Comparison of ENCODE assay signal across 14 cellular contexts in the genomic region with DNA sequence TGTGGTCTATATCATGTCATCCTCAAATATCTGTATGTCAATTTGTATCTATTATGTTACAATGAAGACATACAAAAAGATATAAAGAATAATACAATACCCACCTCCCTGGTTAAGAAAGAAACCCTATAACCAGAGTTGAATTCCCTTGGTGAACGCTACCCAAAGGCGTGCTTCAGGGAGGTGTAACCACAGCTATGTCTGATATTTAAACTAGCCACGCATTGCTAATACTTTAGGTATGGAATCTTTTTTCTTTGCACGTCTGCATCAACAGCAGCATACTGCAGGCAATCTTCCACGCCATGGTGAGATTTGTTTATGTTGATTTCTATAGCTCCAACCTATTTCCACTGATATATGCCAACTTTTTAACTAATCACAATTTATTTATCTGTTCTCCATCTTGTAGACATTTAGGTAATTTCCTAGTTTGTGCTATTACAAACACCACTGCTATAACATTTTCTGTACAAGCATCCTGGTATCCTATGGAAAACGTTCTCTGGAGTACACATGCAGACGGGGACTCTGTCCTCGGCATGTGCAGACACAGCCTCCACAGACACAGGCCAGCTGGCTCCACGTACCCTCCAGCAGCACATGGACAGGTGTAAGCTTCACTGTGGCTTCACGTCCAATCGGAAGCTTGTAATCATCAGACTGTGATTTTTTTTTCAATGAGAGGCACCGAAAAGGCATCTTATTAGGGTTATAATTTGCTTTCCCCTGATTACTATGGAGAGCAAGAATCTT. TPM values are rescaled to one million over a fixed set of nuclear protein-coding genes. Genes with fewer than 3 reads are reported as not detected.
DNase-seq lines count a peak whose midpoint lies in the region; TF ChIP-seq lines count a peak whose summit lies in the region.
"Had no signal": no experiment of that assay in that cellular context is flagged by ENCODE, and none has a peak within 500 bp of the region (broad histone marks: within the 10 kb centered on the region; RNA-seq: fewer than 3 reads in every experiment).

No MANE protein-coding gene starts in this region.

- H3K27me3 ChIP-seq in kidney epithelial cell (ENCODE audit: control insufficient read depth, insufficient read depth, low read length) (no peaks in the 10 kb centered on the region), esophagus muscularis mucosa (no peaks in the 10 kb centered on the region)

- H3K4me3 Mint-ChIP-seq in activated CD4-positive, alpha-beta memory T cell treated with anti-CD3 and anti-CD28 coated beads, Interleukin-2, amount 10 ng/mL, durations not matched to agents 7 days and 5 days, result no peak overlapping the region
- H3K4me3 Mint-ChIP-seq: activated T-cell treated with anti-CD3 and anti-CD28 coated beads, Interleukin-2, amount 50 U/mL, for 24 hours; T-helper 2 cell treated with Interferon-gamma antibody and Interleukin-4, amounts not matched to agents 5 μg/mL and 100 μg/mL, for 36 hours had no signal

- no peak overlapping the region for H3K27ac Mint-ChIP-seq in activated CD4-positive, alpha-beta memory T cell treated with anti-CD3 and anti-CD28 coated beads, Interleukin-2, amount 10 ng/mL, durations not matched to agents 7 days and 5 days
- H3K27ac Mint-ChIP-seq: activated T-cell treated with anti-CD3 and anti-CD28 coated beads, Interleukin-2, amount 50 U/mL, for 24 hours; T-helper 2 cell treated with Interferon-gamma antibody and Interleukin-4, amounts not matched to agents 5 μg/mL and 100 μg/mL, for 36 hours had no signal

- H3K4me1 ChIP-seq in esophagus muscularis mucosa, result peaks cover 0 to 6% (median 0%) of the 10 kb centered on the region in 4 donors

- H3K4me1 Mint-ChIP-seq in activated CD4-positive, alpha-beta memory T cell treated with anti-CD3 and anti-CD28 coated beads, Interleukin-2, amount 10 ng/mL, durations not matched to agents 7 days and 5 days, result peaks cover 6% of the 10 kb centered on the region

- WGBS in esophagus muscularis mucosa, result 89% methylated on average over 12 of the region's 12 CpGs

- H3K36me3 Mint-ChIP-seq in activated CD4-positive, alpha-beta memory T cell treated with anti-CD3 and anti-CD28 coated beads, Interleukin-2, amount 10 ng/mL, durations not matched to agents 7 days and 5 days (ENCODE audit: low read depth), result no peaks in the 10 kb centered on the region
- H3K36me3 Mint-ChIP-seq: naive B cell had no signal

- no peak overlapping the region for H3K4me3 ChIP-seq in kidney epithelial cell (ENCODE audit: low read depth, low read length)
- H3K4me3 ChIP-seq in esophagus muscularis mucosa, result no peak overlapping the region
- H3K4me3 ChIP-seq: coronary artery had no signal

- no peaks in the 10 kb centered on the region for H3K9me3 ChIP-seq in esophagus muscularis mucosa

- H3K27ac ChIP-seq in esophagus muscularis mucosa (replicated peaks in 1 of 4), result no peak overlapping the region
- H3K27ac ChIP-seq: coronary artery had no signal

- CTCF ChIA-PET in activated CD4-positive, alpha-beta memory T cell treated with anti-CD3 and anti-CD28 coated beads, Interleukin-2, amount 10 ng/mL, durations not matched to agents 7 days and 5 days (lab: Charles Lee), result interaction anchor here (2.0 kb wide), 1 partner anchor 11 kb away, joined by 5 read pairs; no protein-coding TSS in a partner anchor

- H3K36me3 ChIP-seq in kidney epithelial cell (ENCODE audit: control insufficient read depth, insufficient read depth, low read length), result no peaks in the 10 kb centered on the region
- no peaks in the 10 kb centered on the region for H3K36me3 ChIP-seq in esophagus muscularis mucosa

- H3K9me3 Mint-ChIP-seq in activated CD4-positive, alpha-beta memory T cell treated with anti-CD3 and anti-CD28 coated beads, Interleukin-2, amount 10 ng/mL, durations not matched to agents 7 days and 5 days, result no peaks in the 10 kb centered on the region
- H3K9me3 Mint-ChIP-seq: activated T-cell treated with anti-CD3 and anti-CD28 coated beads, Interleukin-2, amount 50 U/mL, for 24 hours; naive B cell; T-helper 2 cell treated with Interferon-gamma antibody and Interleukin-4, amounts not matched to agents 5 μg/mL and 100 μg/mL, for 36 hours had no signal

- H3K27me3 Mint-ChIP-seq in activated CD4-positive, alpha-beta memory T cell treated with anti-CD3 and anti-CD28 coated beads, Interleukin-2, amount 10 ng/mL, durations not matched to agents 7 days and 5 days, result peaks cover 5% of the 10 kb centered on the region
- H3K27me3 Mint-ChIP-seq: activated T-cell treated with anti-CD3 and anti-CD28 coated beads, Interleukin-2, amount 50 U/mL, for 24 hours; naive B cell had no signal

- POLR2A ChIA-PET in activated CD4-positive, alpha-beta memory T cell treated with anti-CD3 and anti-CD28 coated beads, Interleukin-2, amount 10 ng/mL, durations not matched to agents 7 days and 5 days (lab: Charles Lee), result no interaction called here

- intact Hi-C loops in esophagus muscularis mucosa (cut with DNase I), result no loop called here

- in situ Hi-C loops in Caki2 (cut with HindIII; ENCODE audit: low pct_unique_long_range_greater_than_20kb, low sequenced_read_pairs), result no loop called here

- TF ChIP-seq CTCF in kidney epithelial cell (IDR thresholded peaks at IDR 0.05; ENCODE audit: insufficient read depth, low read length, poor library complexity, severe bottlenecking) (no peak), esophagus muscularis mucosa (IDR thresholded peaks at IDR 0.05) (no peak)

- TF ChIP-seq POLR2A in esophagus muscularis mucosa (IDR thresholded peaks at IDR 0.05; ENCODE audit: low read depth), result no peak

- DNase-seq in Caki2 (ENCODE audit: low read depth) (peak; percentile 66), NCI-H1105 (lab: John Stamatoyannopoulos, UW) (peak; percentile 30), amniotic epithelial cell (ENCODE audit: low read depth) (peak; percentile 94), kidney epithelial cell (ENCODE audit: low read depth) (peak; percentile 80), esophagus muscularis mucosa (ENCODE audit: extremely low spot score) (no peak), DMS153 (lab: John Stamatoyannopoulos, UW) (no peak)
- DNase-seq in stimulated activated CD4-positive, alpha-beta T cell treated with anti-CD3 and anti-CD28 coated beads, Interleukin-2, amount 100 ng/mL, for 48 hours, result no peak
- no peak for DNase-seq in activated CD4-positive, alpha-beta memory T cell treated with anti-CD3 and anti-CD28 coated beads, Interleukin-2, amount 10 ng/mL, durations not matched to agents 7 days and 5 days
- DNase-seq: activated T-cell treated with anti-CD3 and anti-CD28 coated beads, Interleukin-2, amount 50 U/mL, for 24 hours; Karpas-422; naive B cell; NCI-H526 had no signal

- TF ChIP-seq EP300 in esophagus muscularis mucosa (IDR thresholded peaks at IDR 0.05), result no peak

RNA-seq across cellular contexts. Expression of a gene that starts 58.5 kb away (rescaled TPM):
- 1.7 and 12.9 TPM in 2 replicates for total RNA-seq in Caki2 (2014; rRNA removed; shearing (Covaris generic); ENCODE audit: low replicate concordance)
- total RNA-seq in kidney epithelial cell, result 3.4 and 3.5 TPM in 2 replicates
- total RNA-seq in activated CD4-positive, alpha-beta memory T cell treated with anti-CD3 and anti-CD28 coated beads, Interleukin-2, amount 10 ng/mL, durations not matched to agents 7 days and 5 days, result under 1 TPM; 0.15 to 0.40 TPM
- 1 to 10 TPM in 1 of 4 donors, under 1 TPM in 2, not detected in 1; 0.63 to 1.2 (median 0.66) TPM for total RNA-seq in esophagus muscularis mucosa

RNA-seq across cellular contexts. Expression of a gene that starts 58.5 kb away (rescaled TPM):
- total RNA-seq in Caki2 (2014; rRNA removed; shearing (Covaris generic); ENCODE audit: low replicate concordance), result 23.5 and 28.8 TPM in 2 replicates
- total RNA-seq in kidney epithelial cell (44.7 and 47.4 TPM in 2 replicates), esophagus muscularis mucosa (10 to 100 TPM; 17.4 to 22.0 (median 20.8) TPM)
- total RNA-seq in activated CD4-positive, alpha-beta memory T cell treated with anti-CD3 and anti-CD28 coated beads, Interleukin-2, amount 10 ng/mL, durations not matched to agents 7 days and 5 days, result 10 to 100 TPM; 43.3 to 43.7 TPM

Comparison
In these comparisons a context has a peak if more than half of its experiments do, and no peak if none do; other contexts are left out.
1. DNase-seq: peak in Caki2 (single experiment), NCI-H1105 (single experiment), amniotic epithelial cell (single experiment) and kidney epithelial cell (single experiment); none in stimulated activated CD4-positive, alpha-beta T cell treated with anti-CD3 and anti-CD28 coated beads, Interleukin-2, amount 100 ng/mL, for 48 hours (0 of 2), activated CD4-positive, alpha-beta memory T cell treated with anti-CD3 and anti-CD28 coated beads, Interleukin-2, amount 10 ng/mL, durations not matched to agents 7 days and 5 days (single experiment), esophagus muscularis mucosa (single experiment) and DMS153 (single experiment).